23 cellular contexts compared by ENCODE assay signal in the genomic region with DNA sequence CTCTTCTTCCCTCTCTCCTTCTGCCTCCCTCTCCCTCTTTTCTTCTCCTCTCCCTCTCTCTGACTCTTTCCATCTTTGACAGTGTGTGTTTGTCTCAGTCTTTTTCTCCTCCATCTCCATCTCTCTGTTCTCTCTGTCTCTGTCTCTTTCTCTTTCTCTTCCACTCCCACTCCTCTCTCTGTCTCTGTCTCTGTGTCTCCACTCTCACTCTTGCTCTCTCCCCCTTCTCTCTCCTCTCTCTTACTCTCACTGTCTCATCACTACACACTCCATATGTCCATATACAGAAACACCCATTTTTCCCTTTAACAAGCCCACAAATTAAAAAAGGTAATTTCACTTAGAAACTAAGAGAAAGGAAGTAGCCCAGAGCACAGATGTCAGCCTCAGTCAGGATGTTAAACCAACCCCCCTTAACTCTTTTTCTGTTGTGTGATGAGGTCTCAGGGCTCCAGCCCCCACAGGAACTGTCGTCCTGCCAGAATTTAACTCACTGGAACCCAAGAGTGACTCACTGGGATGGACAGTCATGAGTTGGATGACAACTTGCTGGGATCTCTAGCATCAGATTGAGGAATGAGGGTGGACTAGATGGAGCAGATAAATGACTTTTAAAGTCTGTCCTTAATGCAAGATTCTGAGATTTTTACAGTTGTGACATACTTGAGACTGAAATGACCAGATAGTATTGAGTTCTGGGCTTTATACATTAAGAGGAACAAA. TPM values are rescaled to one million over a fixed set of nuclear protein-coding genes. Genes with fewer than 3 reads are reported as not detected.
DNase-seq lines count a peak whose midpoint lies in the region; ATAC-seq and TF ChIP-seq lines count a peak whose summit lies in the region.
"Had no signal": no experiment of that assay in that cellular context is flagged by ENCODE, and none has a peak within 500 bp of the region (broad histone marks: within the 10 kb centered on the region; RNA-seq: fewer than 3 reads in every experiment).

No MANE protein-coding gene starts in this region.

- no peaks in the 10 kb centered on the region for H3K36me3 ChIP-seq in BLaER1
- no peaks in the 10 kb centered on the region for H3K36me3 ChIP-seq in IMR-90 (ENCODE audit: control insufficient read depth, insufficient read depth, low read length)
- no peaks in the 10 kb centered on the region for H3K36me3 ChIP-seq in endodermal cell (ENCODE audit: control insufficient read depth, insufficient read depth, low read length)
- H3K36me3 ChIP-seq: lower lobe of right lung, pancreas, sigmoid colon had no signal

- H2BK5ac ChIP-seq in IMR-90 (ENCODE audit: low read depth, low read length, poor library complexity, severe bottlenecking): no peak overlapping the region

- H3K27ac Mint-ChIP-seq in endodermal cell: no peak overlapping the region
- H3K27ac Mint-ChIP-seq: naive thymus-derived CD8-positive, alpha-beta T cell; stimulated activated naive CD8-positive, alpha-beta T cell treated with anti-CD3 and anti-CD28 coated beads, Interleukin-15, Interleukin-2, amounts not matched to agents 100 ng/mL and 50 ng/mL, for 24 hours; type B pancreatic cell had no signal

- peaks cover 2% of the 10 kb centered on the region for H3K27me3 Mint-ChIP-seq in endodermal cell (ENCODE audit: insufficient read depth)
- H3K27me3 Mint-ChIP-seq: naive thymus-derived CD8-positive, alpha-beta T cell; stimulated activated naive CD8-positive, alpha-beta T cell treated with anti-CD3 and anti-CD28 coated beads, Interleukin-15, Interleukin-2, amounts not matched to agents 100 ng/mL and 50 ng/mL, for 24 hours; type B pancreatic cell had no signal

- H3K4ac ChIP-seq in IMR-90 (ENCODE audit: low read depth, low read length): no peak overlapping the region

- no peak overlapping the region for H2BK15ac ChIP-seq in IMR-90 (ENCODE audit: low read depth, low read length)

- peak overlapping the region; percentile 49; the same call in 1 of the 2 replicates for H2BK120ac ChIP-seq in IMR-90 (ENCODE audit: low read depth, low read length)

- H4K20me1 ChIP-seq in BLaER1: no peaks in the 10 kb centered on the region; the same call in 1 of the 2 replicates
- no peaks in the 10 kb centered on the region for H4K20me1 ChIP-seq in IMR-90 (ENCODE audit: insufficient read depth, low read length)

- H2AK9ac ChIP-seq in IMR-90 (replicated peaks; ENCODE audit: low read depth, low read length, poor library complexity): no peak overlapping the region

- no peak overlapping the region for H3K4me3 Mint-ChIP-seq in endodermal cell
- H3K4me3 Mint-ChIP-seq: naive thymus-derived CD8-positive, alpha-beta T cell; stimulated activated naive CD8-positive, alpha-beta T cell treated with anti-CD3 and anti-CD28 coated beads, Interleukin-15, Interleukin-2, amounts not matched to agents 100 ng/mL and 50 ng/mL, for 24 hours; type B pancreatic cell had no signal

- H3K9me1 ChIP-seq in IMR-90 (ENCODE audit: insufficient read depth, low read length): no peaks in the 10 kb centered on the region

- peaks cover 47% of the 10 kb centered on the region for H3K9me3 Mint-ChIP-seq in endodermal cell
- H3K9me3 Mint-ChIP-seq: naive thymus-derived CD8-positive, alpha-beta T cell; stimulated activated naive CD8-positive, alpha-beta T cell treated with anti-CD3 and anti-CD28 coated beads, Interleukin-15, Interleukin-2, amounts not matched to agents 100 ng/mL and 50 ng/mL, for 24 hours; type B pancreatic cell had no signal

- H3K4me2 ChIP-seq in BLaER1 (peak overlapping the region; percentile 28; the same call in 1 of the 2 replicates), IMR-90 (ENCODE audit: low read depth, low read length) (no peak overlapping the region)

- no peaks in the 10 kb centered on the region for H3K79me1 ChIP-seq in IMR-90 (ENCODE audit: low read depth in 1 of 2, low read length in 2 of 2)

- H3K27ac ChIP-seq in BLaER1 (no peak overlapping the region), IMR-90 (ENCODE audit: insufficient read depth, low read length) (peak overlapping the region; percentile 52; the same call in 1 of the 2 replicates), endodermal cell (ENCODE audit: low read depth, low read length) (no peak overlapping the region)
- H3K27ac ChIP-seq: lower lobe of right lung, pancreas, sigmoid colon had no signal

- no peak overlapping the region for H2AFZ ChIP-seq in IMR-90 (replicated peaks; ENCODE audit: low read length, poor library complexity)

- peak overlapping the region; percentile 52; the same call in 1 of the 2 replicates for H4K5ac ChIP-seq in IMR-90 (ENCODE audit: low read depth, low read length)

- H3K36me3 Mint-ChIP-seq in endodermal cell (ENCODE audit: low read depth): no peaks in the 10 kb centered on the region
- H3K36me3 Mint-ChIP-seq: naive thymus-derived CD8-positive, alpha-beta T cell; type B pancreatic cell had no signal

- peaks cover 17% of the 10 kb centered on the region for H3K4me1 ChIP-seq in BLaER1
- peaks cover 7% of the 10 kb centered on the region for H3K4me1 ChIP-seq in IMR-90 (ENCODE audit: control insufficient read depth, insufficient read depth, low read length)
- H3K4me1 ChIP-seq in endodermal cell (ENCODE audit: control insufficient read depth, insufficient read depth, low read length): no peaks in the 10 kb centered on the region
- H3K4me1 ChIP-seq: pancreas had no signal

- no peak overlapping the region for H2AK5ac ChIP-seq in IMR-90 (ENCODE audit: low read depth, low read length)

- no peak overlapping the region for H3K4me3 ChIP-seq in BLaER1
- no peak overlapping the region for H3K4me3 ChIP-seq in IMR-90 (ENCODE audit: insufficient read depth, low read depth, low read length)
- H3K4me3 ChIP-seq in endodermal cell (ENCODE audit: low read length): no peak overlapping the region
- H3K4me3 ChIP-seq: lower lobe of right lung, pancreas, sigmoid colon had no signal

- H3K14ac ChIP-seq in IMR-90 (replicated peaks; ENCODE audit: low read depth, low read length): no peak overlapping the region

- H3K27me3 ChIP-seq in BLaER1: peaks cover 81% of the 10 kb centered on the region
- H3K27me3 ChIP-seq in IMR-90 (ENCODE audit: control insufficient read depth, insufficient read depth, low read length): peaks cover under 1% of the 10 kb centered on the region
- no peaks in the 10 kb centered on the region for H3K27me3 ChIP-seq in endodermal cell (ENCODE audit: control insufficient read depth, insufficient read depth, low read length, poor library complexity, severe bottlenecking)
- H3K27me3 ChIP-seq: sigmoid colon had no signal

- intact Hi-C loops in IMR-90 (cut with micrococcal nuclease): no loop called here

- no TSS peak for BruUV-seq in IMR-90 (replicated peaks; lab: Mats Ljungman, UMichigan)

- POLR2A ChIA-PET in IMR-90 (lab: Charles Lee; ENCODE audit: unreplicated experiment): no interaction called here

- TF ChIP-seq POLR2A in IMR-90 (IDR thresholded peaks at IDR 0.05; ENCODE audit: low read depth, low read length): no peak

- dilution Hi-C loops in IMR-90 (cut with HindIII; ENCODE audit: low sequenced_read_pairs, unreplicated experiment): no loop called here

- H3K9me3 ChIP-seq in BLaER1 (no peaks in the 10 kb centered on the region), IMR-90 (ENCODE audit: control insufficient read depth, insufficient read depth, low read length) (no peaks in the 10 kb centered on the region), endodermal cell (ENCODE audit: control insufficient read depth, low read length) (no peaks in the 10 kb centered on the region)
- H3K9me3 ChIP-seq: lower lobe of right lung, pancreas, sigmoid colon had no signal

- H4K91ac ChIP-seq in IMR-90 (ENCODE audit: insufficient read depth, low read depth, low read length): 0 out of 2 replicates have a peak overlapping the region, but pooled peaks have one; percentile 10

- H2BK20ac ChIP-seq in IMR-90 (ENCODE audit: low read depth, low read length): no peak overlapping the region; the same call in 1 of the 2 replicates

- ATAC-seq in IMR-90 (ENCODE audit: low read depth): peak; percentile 32
- ATAC-seq in GM21515 (IDR thresholded peaks at IDR 0.05; ENCODE audit: unreplicated experiment): no peak
- ATAC-seq: lower lobe of right lung; naive thymus-derived CD8-positive, alpha-beta T cell; pancreas had no signal

- H3K18ac ChIP-seq in IMR-90 (ENCODE audit: low read depth, low read length): peak overlapping the region; percentile 60; the same call in 1 of the 2 replicates

- H3K9ac ChIP-seq in BLaER1 (no peak overlapping the region), IMR-90 (ENCODE audit: low read depth, low read length) (no peak overlapping the region), endodermal cell (ENCODE audit: extremely low read depth, low read length, poor library complexity, severe bottlenecking) (no peak overlapping the region)

- no CpG with 5 or more reads among the region's 1 CpG for WGBS in IMR-90 (ENCODE audit: extremely low coverage in 2 of 2, insufficient read length in 1 of 2), 2 experiments
- WGBS in endodermal cell (ENCODE audit: insufficient coverage in 1 of 2, insufficient read length in 1 of 2), 2 experiments: 94% methylated on average over 1 of the region's 1 CpG; no CpG with 5 or more reads in 1 of the 2 experiments

- CTCF ChIA-PET in IMR-90 (lab: Yijun Ruan, JAX): no interaction called here

- TF ChIP-seq RAD21 in IMR-90 (IDR thresholded peaks at IDR 0.05; ENCODE audit: low read length): no peak

- DNase-seq in IMR-90 (peak; percentile 62), dermis blood vessel endothelial cell (peak; percentile 63), lung microvascular endothelial cell (ENCODE audit: low read depth in 2 of 2) (peak; percentile 74 to 81), endodermal cell (no peak), inferior parietal cortex (ENCODE audit: extremely low spot score) (no peak), mesenteric fat pad (ENCODE audit: low spot score) (no peak)
- DNase-seq: activated CD4-positive, alpha-beta T cell treated with anti-CD3 and anti-CD28 coated beads, Interleukin-2, amount 50 U/mL, for 1 hour; activated gamma-delta T cell treated with Interleukin-2 at 50 U/mL for 16 hours; GDM1; lower lobe of right lung; MM.1S; naive thymus-derived CD8-positive, alpha-beta T cell; NCI-H1930; NCI-H446; pancreas; sigmoid colon; stimulated activated CD4-positive, alpha-beta T cell treated with anti-CD3 and anti-CD28 coated beads, Interleukin-1b, Interleukin-23, amount 100 ng/mL, for 48 hours; SW 1271 had no signal

- TF ChIP-seq CTCF in IMR-90 (conservative IDR thresholded peaks at IDR 0.05; ENCODE audit: low read depth, low read length) (no peak), endodermal cell (conservative IDR thresholded peaks at IDR 0.05) (no peak)

- no peak overlapping the region for H3K56ac ChIP-seq in IMR-90 (ENCODE audit: extremely low read depth, insufficient read depth, low read length)

- in situ Hi-C loops in IMR-90 (cut with MboI; ENCODE audit: low sequenced_read_pairs): loop anchor here (10.0 kb wide), 1 partner anchor 545 kb away; no protein-coding TSS in a partner anchor

- H3K4me1 Mint-ChIP-seq in endodermal cell: no peaks in the 10 kb centered on the region

- H4K8ac ChIP-seq in IMR-90 (ENCODE audit: low read depth in 2 of 2, low read length in 2 of 2): no peak overlapping the region; a peak in 1 of 4 replicates

- H3K23ac ChIP-seq in IMR-90 (ENCODE audit: low read depth, low read length): no peak overlapping the region

RNA-seq across cellular contexts. Expression of gene OTUD6A, which starts 27.5 kb away (rescaled TPM):
- total RNA-seq in IMR-90 (2012; rRNA removed) (not detected in 2 replicates), dermis blood vessel endothelial cell (not detected in 2 replicates), lung microvascular endothelial cell (not detected in 2 replicates), endodermal cell (under 1 TPM in 1 of 2 donors, not detected in 1; 0.53 TPM), mesenteric fat pad (not detected)
- polyA plus RNA-seq in IMR-90 (2012; rRNA removed): not detected in 2 replicates
- not detected in 2 replicates for polyA plus RNA-seq in IMR-90 (2012; cell fraction: cytosol; rRNA removed)
- polyA plus RNA-seq in IMR-90 (2012; cell fraction: nucleus; rRNA removed; ENCODE audit: low replicate concordance): not detected in 2 replicates
- not detected for polyA plus RNA-seq in endodermal cell (2013, experiment 1 of 2)
- not detected for polyA plus RNA-seq in endodermal cell (2013, experiment 2 of 2)
- total RNA-seq: chondrocyte; lower lobe of right lung; naive thymus-derived CD8-positive, alpha-beta T cell; pancreas; sigmoid colon had no signal
- polyA plus RNA-seq: naive thymus-derived CD8-positive, alpha-beta T cell; pancreas; sigmoid colon had no signal

RNA-seq across cellular contexts. Expression of gene AWAT2, which starts 40.0 kb away (rescaled TPM):
- total RNA-seq in IMR-90 (2012; rRNA removed) (under 0.01 TPM in 1 of 2 replicates, not detected in the other), dermis blood vessel endothelial cell (0.51 and 1.2 TPM in 2 replicates), lung microvascular endothelial cell (0.20 and 0.44 TPM in 2 replicates), endodermal cell (not detected), mesenteric fat pad (not detected)
- polyA plus RNA-seq in IMR-90 (2012; rRNA removed): not detected in 2 replicates
- 0.06 TPM in 1 of 2 replicates, not detected in the other for polyA plus RNA-seq in IMR-90 (2012; cell fraction: cytosol; rRNA removed)
- polyA plus RNA-seq in IMR-90 (2012; cell fraction: nucleus; rRNA removed; ENCODE audit: low replicate concordance): 0.08 TPM in 1 of 2 replicates, not detected in the other
- not detected for polyA plus RNA-seq in endodermal cell (2013, experiment 1 of 2)
- polyA plus RNA-seq in endodermal cell (2013, experiment 2 of 2): not detected
- total RNA-seq: chondrocyte; naive thymus-derived CD8-positive, alpha-beta T cell; pancreas; sigmoid colon had no signal
- polyA plus RNA-seq: naive thymus-derived CD8-positive, alpha-beta T cell; pancreas had no signal

RNA-seq across cellular contexts. Expression of gene IGBP1, which starts 43.5 kb away (rescaled TPM):
- total RNA-seq in IMR-90 (2012; rRNA removed) (75.3 and 87.1 TPM in 2 replicates), dermis blood vessel endothelial cell (69.9 and 111 TPM in 2 replicates), lung microvascular endothelial cell (63.4 and 66.5 TPM in 2 replicates), endodermal cell (10 to 100 TPM; 45.0 to 46.5 TPM), mesenteric fat pad (30.4 TPM)
- polyA plus RNA-seq in IMR-90 (2012; rRNA removed): 48.2 and 51.8 TPM in 2 replicates
- polyA plus RNA-seq in IMR-90 (2012; cell fraction: cytosol; rRNA removed): 17.9 and 28.5 TPM in 2 replicates
- polyA plus RNA-seq in IMR-90 (2012; cell fraction: nucleus; rRNA removed; ENCODE audit: low replicate concordance): 7.0 and 26.5 TPM in 2 replicates
- 55.2 TPM for polyA plus RNA-seq in endodermal cell (2013, experiment 1 of 2)
- polyA plus RNA-seq in endodermal cell (2013, experiment 2 of 2): 48.6 TPM

Comparison
In these comparisons a context has a peak if more than half of its experiments do, and no peak if none do; other contexts are left out.
1. DNase-seq: peak in IMR-90 (single experiment), dermis blood vessel endothelial cell (single experiment) and lung microvascular endothelial cell (2 of 2); none in endodermal cell (single experiment), inferior parietal cortex (single experiment) and mesenteric fat pad (single experiment).